8 cellular contexts compared by ENCODE assay signal in the genomic region with DNA sequence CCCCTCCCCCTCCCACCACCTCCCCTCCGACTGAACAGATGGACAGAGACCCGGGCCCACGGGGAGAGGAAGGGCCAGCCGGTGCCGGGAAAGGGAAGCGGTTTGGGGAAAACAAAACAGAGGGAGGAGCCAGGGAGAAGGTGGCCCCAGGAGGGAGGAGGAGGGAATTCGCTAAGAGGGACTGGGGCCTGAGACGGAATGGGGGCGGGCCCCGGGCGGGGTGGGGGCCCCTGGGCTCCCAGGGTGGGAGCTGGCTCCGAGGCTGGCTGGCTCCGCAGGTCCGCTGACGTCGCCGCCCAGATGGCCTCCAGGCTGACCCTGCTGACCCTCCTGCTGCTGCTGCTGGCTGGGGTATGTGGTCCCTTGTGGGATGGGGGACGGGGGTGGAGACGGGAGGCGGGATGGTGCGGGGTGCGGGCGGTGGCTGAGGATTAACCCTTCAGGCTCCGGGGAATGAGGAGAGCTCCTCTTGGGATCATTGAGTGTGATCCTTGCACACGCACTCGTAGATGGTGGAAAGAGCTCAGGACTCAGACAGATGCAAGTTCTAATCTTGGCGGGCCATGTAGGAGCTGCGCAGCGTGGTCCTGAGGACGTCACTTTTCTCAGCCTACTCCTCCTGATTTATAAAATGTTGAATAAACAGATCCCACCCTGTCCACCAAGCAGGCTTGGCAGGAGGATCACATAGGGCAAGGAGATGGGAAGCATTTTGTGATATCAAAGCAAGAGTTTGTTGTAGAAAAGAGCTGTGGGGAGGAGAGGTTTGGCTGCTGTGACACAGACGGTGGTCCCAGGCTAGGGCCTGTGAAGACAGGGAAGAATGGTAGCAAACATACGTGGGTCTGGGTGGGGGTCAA. TPM values are rescaled to one million over a fixed set of nuclear protein-coding genes. Genes with fewer than 3 reads are reported as not detected.
A peak's percentile ranks its signal among the peaks of the same experiment; 100 is the strongest.
DNase-seq lines count a peak whose midpoint lies in the region; ATAC-seq, FAIRE-seq and TF ChIP-seq lines count a peak whose summit lies in the region.

No MANE protein-coding gene starts in this region.

- peak; percentile 66 for DNase-seq in D341Med (ENCODE audit: low spot score)
- DNase-seq in adrenal gland, result peak; percentile 38 to 72 (median 52)
- peak; percentile 86 to 95 (median 95) for DNase-seq in right cardiac atrium
- peak; percentile 94 for DNase-seq in posterior vena cava (ENCODE audit: low spot score)
- no peak for DNase-seq in NCI-H524 treated with DMSO at 0.1 percent for 48 hours (lab: John Stamatoyannopoulos, UW)
- DNase-seq in activated CD4-positive, alpha-beta T cell treated with anti-CD3 and anti-CD28 coated beads for 4 hours, result no peak
- no peak for DNase-seq in RCC 7860 (ENCODE audit: low spot score)

- H3K4me1 ChIP-seq in adrenal gland (replicated peaks in 1 of 2) (no peaks in the 10 kb centered on the region), right cardiac atrium (ENCODE audit: control insufficient read depth, insufficient read depth, low read length) (no peaks in the 10 kb centered on the region)

- FAIRE-seq in RCC 7860 (lab: Jason Lieb, UNC), result no peak

- TF ChIP-seq POLR2A in adrenal gland (IDR thresholded peaks at IDR 0.05), result no peak

- ATAC-seq in right cardiac atrium (peak; percentile 97), HG02970 (IDR thresholded peaks at IDR 0.05; ENCODE audit: low FRiP score, unreplicated experiment) (no peak)

- H3K27me3 ChIP-seq in adrenal gland (no peaks in the 10 kb centered on the region), right cardiac atrium (ENCODE audit: control insufficient read depth, insufficient read depth) (no peaks in the 10 kb centered on the region)

- intact Hi-C loops in adrenal gland (cut with DNase I) (loop anchor here in 1 of 2 donors (10.0 kb wide), 1 partner anchor 47 kb away; a partner anchor contains a TSS), right cardiac atrium (cut with DNase I) (no loop called here), posterior vena cava (cut with DNase I) (no loop called here)

- 6 to 11% (median 8%) methylated on average over 21 to 32 of the region's 32 CpGs for WGBS in adrenal gland, 4 donors
- WGBS in right cardiac atrium, result 3% methylated on average over 32 of the region's 32 CpGs

- H3K27ac ChIP-seq in adrenal gland (peak overlapping the region in 4 of 5 donors; percentile 51 to 94 (median 66)), right cardiac atrium (ENCODE audit: low read length) (peak overlapping the region; percentile 76)

- H3K9me3 ChIP-seq in adrenal gland (replicated peaks in 1 of 3), result no peaks in the 10 kb centered on the region
- no peaks in the 10 kb centered on the region for H3K9me3 ChIP-seq in right cardiac atrium (ENCODE audit: control insufficient read depth, low read length)

- TF ChIP-seq CTCF in adrenal gland (IDR thresholded peaks at IDR 0.05), result no peak

- peak overlapping the region in 3 of 4 donors; percentile 14 to 64 (median 56) for H3K4me3 ChIP-seq in adrenal gland
- peak overlapping the region; percentile 80 for H3K4me3 ChIP-seq in right cardiac atrium (ENCODE audit: low read length)

- no peaks in the 10 kb centered on the region for H3K36me3 ChIP-seq in adrenal gland (replicated peaks in 1 of 2)

RNA-seq across cellular contexts. Expression of a gene that starts 0.7 kb away (rescaled TPM):
- 100 to 1,000 TPM in 7 of 8 donors, 10 to 100 TPM in 1; 96.9 to 423 (median 154) TPM for total RNA-seq in adrenal gland
- polyA plus RNA-seq in adrenal gland, result 100 to 1,000 TPM; 157 to 353 (median 220) TPM
- total RNA-seq in right cardiac atrium, result 100 to 1,000 TPM; 181 to 294 (median 203) TPM
- 268 TPM for polyA plus RNA-seq in right cardiac atrium
- total RNA-seq in posterior vena cava, result 100 to 1,000 TPM; 501 to 774 TPM

RNA-seq across cellular contexts. Expression of a gene that starts 30.7 kb away (rescaled TPM):
- total RNA-seq in adrenal gland, result 100 to 1,000 TPM in 2 of 8 donors, 10 to 100 TPM in 6; 38.7 to 108 (median 83.0) TPM
- polyA plus RNA-seq in adrenal gland, result 10 to 100 TPM; 38.0 to 89.4 (median 38.2) TPM
- 10 to 100 TPM; 22.6 to 28.8 (median 24.6) TPM for total RNA-seq in right cardiac atrium
- polyA plus RNA-seq in right cardiac atrium, result 19.8 TPM
- total RNA-seq in posterior vena cava, result 10 to 100 TPM; 50.3 to 56.9 TPM

RNA-seq across cellular contexts. Expression of a gene that starts 51.5 kb away (rescaled TPM):
- total RNA-seq in adrenal gland (1 to 10 TPM in 6 of 8 donors, under 1 TPM in 2; 0.18 to 4.4 (median 1.8) TPM), right cardiac atrium (1 to 10 TPM in 1 of 4 donors, under 1 TPM in 3; 0.33 to 1.1 (median 0.62) TPM), posterior vena cava (1 to 10 TPM in 1 of 2 donors, under 1 TPM in 1; 0.33 to 1.3 TPM)
- polyA plus RNA-seq in adrenal gland (10 to 100 TPM in 1 of 3 donors, 1 to 10 TPM in 2; 1.6 to 15.7 (median 5.2) TPM), right cardiac atrium (1.5 TPM)

RNA-seq across cellular contexts. Expression of a gene that starts 59.4 kb away (rescaled TPM):
- 10 to 100 TPM in 7 of 8 donors, 1 to 10 TPM in 1; 6.8 to 13.6 (median 12.0) TPM for total RNA-seq in adrenal gland
- polyA plus RNA-seq in adrenal gland, result 10 to 100 TPM in 1 of 3 donors, 1 to 10 TPM in 2; 5.5 to 10.3 (median 6.5) TPM
- 1 to 10 TPM; 6.3 to 8.2 (median 7.2) TPM for total RNA-seq in right cardiac atrium
- 4.6 TPM for polyA plus RNA-seq in right cardiac atrium
- 10 to 100 TPM in 1 of 2 donors, 1 to 10 TPM in 1; 7.6 to 10.3 TPM for total RNA-seq in posterior vena cava

Comparison
In these comparisons a context has a peak if more than half of its experiments do, and no peak if none do; other contexts are left out.
1. DNase-seq: peak in D341Med (single experiment), adrenal gland (7 of 7), right cardiac atrium (3 of 3) and posterior vena cava (single experiment); none in NCI-H524 treated with DMSO at 0.1 percent for 48 hours (single experiment), activated CD4-positive, alpha-beta T cell treated with anti-CD3 and anti-CD28 coated beads for 4 hours (0 of 2) and RCC 7860 (single experiment).